9 cellular contexts compared by ENCODE assay signal in genomic region chr6:44219053-44219814, GRCh38. TPM values are rescaled to one million over a fixed set of nuclear protein-coding genes. Genes with fewer than 3 reads are reported as not detected.
DNase-seq lines count a peak whose midpoint lies in the region; ATAC-seq and TF ChIP-seq lines count a peak whose summit lies in the region.
"Had no signal": no experiment of that assay in that cellular context is flagged by ENCODE, and none has a peak within 500 bp of the region (broad histone marks: within the 10 kb centered on the region; RNA-seq: fewer than 3 reads in every experiment).

No MANE protein-coding gene starts in this region.

- DNase-seq in stimulated activated naive CD8-positive, alpha-beta T cell treated with anti-CD3 and anti-CD28 coated beads, Interleukin-15, amount 100 ng/mL, for 72 hours, result peak; percentile 34 to 41
- DNase-seq in SKM-1 treated with dmso at 0.1 percent for 144 hours (lab: John Stamatoyannopoulos, UW; ENCODE audit: unreplicated experiment), result no peak

- no peak for TF ChIP-seq CTCF in DOHH2 (IDR thresholded peaks at IDR 0.05; ENCODE audit: low read depth, low read length, poor library complexity, severe bottlenecking)
- TF ChIP-seq CTCF in liver (IDR thresholded peaks at IDR 0.05; ENCODE audit: low read depth, low read length, missing input control), result no peak

- H3K36me3 ChIP-seq in DOHH2 (ENCODE audit: control insufficient read depth, low read length) (peaks cover 2% of the 10 kb centered on the region; the same call in 1 of the 2 replicates), duodenal mucosa (ENCODE audit: control insufficient read depth in 1 of 2, insufficient read depth in 2 of 2, low read length in 2 of 2) (no peaks in the 10 kb centered on the region), liver (ENCODE audit: control insufficient read depth in 4 of 4, insufficient read depth in 3 of 4, low read depth in 1 of 4, low read length in 3 of 4) (no peaks in the 10 kb centered on the region)

- no peaks in the 10 kb centered on the region for H3K9me2 ChIP-seq in DOHH2 (replicated peaks; ENCODE audit: control insufficient read depth, low read length)

- H3K4me1 Mint-ChIP-seq in stimulated activated naive CD8-positive, alpha-beta T cell treated with anti-CD3 and anti-CD28 coated beads, Interleukin-15, amount 100 ng/mL, for 72 hours, result peaks cover 47% of the 10 kb centered on the region

- H4K20me1 ChIP-seq in DOHH2 (ENCODE audit: control insufficient read depth, insufficient read depth, low read depth, low read length), result no peaks in the 10 kb centered on the region

- TF ChIP-seq RAD21 in liver (IDR thresholded peaks at IDR 0.05), result no peak

- peak; percentile 40 for TF ChIP-seq POLR2A in Raji (IDR thresholded peaks at IDR 0.05; ENCODE audit: insufficient read depth, low read depth, low read length)

- 2% methylated on average over 45 of the region's 45 CpGs for WGBS in liver

- H3K4me1 ChIP-seq in DOHH2 (ENCODE audit: control insufficient read depth, low read length) (peaks cover 60% of the 10 kb centered on the region), duodenal mucosa (ENCODE audit: control insufficient read depth in 1 of 2, insufficient read depth in 2 of 2, low read length in 2 of 2) (peaks cover 42 to 47% of the 10 kb centered on the region in 2 donors), liver (ENCODE audit: control insufficient read depth in 4 of 4, insufficient read depth in 4 of 4, low read length in 3 of 4) (peaks cover 38 to 69% (median 49%) of the 10 kb centered on the region in 4 donors)

- H3K9me3 Mint-ChIP-seq in stimulated activated naive CD8-positive, alpha-beta T cell treated with anti-CD3 and anti-CD28 coated beads, Interleukin-15, amount 100 ng/mL, for 72 hours, result no peaks in the 10 kb centered on the region

- peak; percentile 43 for ATAC-seq in GM19395 (IDR thresholded peaks at IDR 0.05; ENCODE audit: unreplicated experiment)
- peak; percentile 41 for ATAC-seq in HG03521 (IDR thresholded peaks at IDR 0.05; ENCODE audit: unreplicated experiment)
- peak; percentile 16 for ATAC-seq in stimulated activated naive CD8-positive, alpha-beta T cell treated with anti-CD3 and anti-CD28 coated beads, Interleukin-15, amount 100 ng/mL, for 72 hours

- peak overlapping the region in 1 of 2 donors; percentile 71 for H3K27ac Mint-ChIP-seq in stimulated activated naive CD8-positive, alpha-beta T cell treated with anti-CD3 and anti-CD28 coated beads, Interleukin-15, amount 100 ng/mL, for 72 hours

- H3K4me2 ChIP-seq in DOHH2 (ENCODE audit: low read length), result peak overlapping the region; percentile 99

- peaks cover 22% of the 10 kb centered on the region for H3F3A ChIP-seq in DOHH2 (ENCODE audit: control insufficient read depth, insufficient read depth)

- H3K27me3 ChIP-seq in DOHH2 (ENCODE audit: control insufficient read depth, low read length) (peaks cover 3% of the 10 kb centered on the region; the same call in 1 of the 2 replicates), duodenal mucosa (ENCODE audit: control insufficient read depth in 1 of 2, insufficient read depth in 2 of 2, low read length in 2 of 2) (no peaks in the 10 kb centered on the region), liver (ENCODE audit: control insufficient read depth in 4 of 4, insufficient read depth in 4 of 4, low read length in 3 of 4) (no peaks in the 10 kb centered on the region)

- no peaks in the 10 kb centered on the region for H3K27me3 Mint-ChIP-seq in stimulated activated naive CD8-positive, alpha-beta T cell treated with anti-CD3 and anti-CD28 coated beads, Interleukin-15, amount 100 ng/mL, for 72 hours

- H3K79me2 ChIP-seq in DOHH2 (ENCODE audit: control insufficient read depth, low read length), result peaks cover 7% of the 10 kb centered on the region

- H3K4me3 Mint-ChIP-seq in stimulated activated naive CD8-positive, alpha-beta T cell treated with anti-CD3 and anti-CD28 coated beads, Interleukin-15, amount 100 ng/mL, for 72 hours, result peak overlapping the region; percentile 81 to 84

- H3K27ac ChIP-seq in DOHH2 (ENCODE audit: low read depth, low read length) (peak overlapping the region; percentile 83), duodenal mucosa (ENCODE audit: low read depth, low read length) (peak overlapping the region; percentile 67), liver (ENCODE audit: low read depth in 1 of 2, low read length in 2 of 2) (peak overlapping the region; percentile 82 to 86)
- H3K27ac ChIP-seq: epithelial cell of prostate had no signal

- H3K9me3 ChIP-seq in DOHH2 (ENCODE audit: control insufficient read depth, insufficient read depth, low read length) (no peaks in the 10 kb centered on the region), duodenal mucosa (ENCODE audit: control insufficient read depth in 1 of 2, low read length in 2 of 2) (no peaks in the 10 kb centered on the region), liver (ENCODE audit: control insufficient read depth in 4 of 4, low read length in 3 of 4) (no peaks in the 10 kb centered on the region)

- H3K9ac ChIP-seq in duodenal mucosa (ENCODE audit: low read depth in 1 of 2, low read length in 2 of 2), result peak overlapping the region; percentile 52 to 57
- H3K9ac ChIP-seq in liver (ENCODE audit: low read depth in 1 of 2, low read length in 2 of 2), result peak overlapping the region; percentile 36 to 59

- peak overlapping the region; percentile 74 for H3K4me3 ChIP-seq in DOHH2 (ENCODE audit: low read length)
- peak overlapping the region; percentile 63 to 68 for H3K4me3 ChIP-seq in duodenal mucosa (ENCODE audit: low read depth in 1 of 2, low read length in 2 of 2)
- H3K4me3 ChIP-seq in liver (ENCODE audit: low read depth in 1 of 3, low read length in 3 of 3), result peak overlapping the region; percentile 32 to 57 (median 41)

TF ChIP-seq in liver, 16 proteins besides CTCF, POLR2A, EP300 and RAD21:
- TF ChIP-seq RXRA (IDR thresholded peaks at IDR 0.05), result peak; percentile 19 to 40
- peak; percentile 38 for TF ChIP-seq YY1 (IDR thresholded peaks at IDR 0.05)
- no peak for TF ChIP-seq EGR1 (IDR thresholded peaks at IDR 0.05; ENCODE audit: low read depth in 2 of 2)

RNA-seq across cellular contexts. Expression of gene MYMX, which starts 2.5 kb away (rescaled TPM):
- total RNA-seq in liver, result not detected
- under 1 TPM in 1 of 2 donors, not detected in 1; 0.14 TPM for polyA plus RNA-seq in liver

RNA-seq across cellular contexts. Expression of gene SLC29A1, which starts 4.2 kb away (rescaled TPM):
- 10 to 100 TPM; 15.8 to 67.2 TPM for total RNA-seq in liver
- 10 to 100 TPM; 15.1 to 17.5 TPM for polyA plus RNA-seq in liver

RNA-seq across cellular contexts. Expression of gene HSP90AB1, which starts 27.7 kb away (rescaled TPM):
- total RNA-seq in liver, result 100 to 1,000 TPM; 170 to 281 TPM
- 100 to 1,000 TPM; 129 to 235 TPM for polyA plus RNA-seq in liver

RNA-seq across cellular contexts. Expression of gene SLC35B2, which starts 38.1 kb away (rescaled TPM):
- total RNA-seq in liver, result 10 to 100 TPM; 19.8 to 22.4 TPM
- polyA plus RNA-seq in liver, result 10 to 100 TPM; 18.9 to 27.0 TPM

RNA-seq across cellular contexts. Expression of gene NFKBIE, which starts 46.1 kb away (rescaled TPM):
- total RNA-seq in liver, result 1 to 10 TPM; 4.9 TPM
- polyA plus RNA-seq in liver, result 1 to 10 TPM; 3.7 to 4.6 TPM
